Comparison of ENCODE assay signal across 8 cellular contexts in the genomic region with DNA sequence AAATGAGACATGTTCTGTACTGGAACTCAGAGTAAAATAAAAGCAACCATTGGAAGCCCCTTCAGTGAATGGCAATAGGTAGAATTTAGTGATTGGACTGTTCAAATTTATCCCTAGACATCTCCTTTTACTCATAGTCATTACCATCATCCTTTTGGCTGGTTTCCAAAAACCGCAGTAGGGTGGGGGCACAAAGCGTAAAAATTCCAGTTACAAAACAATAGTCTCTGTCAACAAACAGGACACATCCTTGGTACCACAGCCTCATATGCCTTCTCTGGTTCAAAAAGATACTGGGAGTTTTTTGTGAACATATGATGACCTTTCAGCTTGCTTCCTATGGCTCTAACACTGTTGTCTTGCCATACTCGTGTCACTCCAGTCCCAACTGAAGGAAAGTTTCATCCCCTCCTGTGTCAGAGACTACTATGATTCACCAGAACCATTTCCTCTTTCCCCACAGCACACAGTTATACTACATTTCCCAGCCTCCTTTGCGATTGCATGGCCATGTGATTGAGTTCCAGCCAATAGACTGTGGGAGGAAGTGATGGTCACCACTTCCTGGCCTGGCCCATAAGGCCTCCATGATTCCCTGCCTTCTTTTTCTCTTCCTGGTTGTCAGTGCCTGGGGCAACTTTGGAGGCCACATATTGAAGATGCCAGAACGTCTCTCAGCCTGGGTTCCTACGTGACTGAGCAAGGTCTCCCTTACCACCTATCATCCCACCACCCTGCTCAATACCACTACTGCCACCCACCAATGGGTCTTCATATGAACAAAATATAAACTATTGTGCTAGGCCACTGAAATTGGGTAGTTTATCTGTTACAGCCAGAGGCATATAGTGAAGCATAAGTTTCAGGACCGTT.
DNase-seq lines count a peak whose midpoint lies in the region; ATAC-seq, FAIRE-seq and TF ChIP-seq lines count a peak whose summit lies in the region.

No MANE protein-coding gene starts in this region.

- no peaks in the 10 kb centered on the region for H3K36me3 Mint-ChIP-seq in chondrocyte (ENCODE audit: low read depth)

- H3K4me1 Mint-ChIP-seq in chondrocyte (ENCODE audit: low read depth) = no peaks in the 10 kb centered on the region

- no peak for FAIRE-seq in D721Med (lab: Jason Lieb, UNC)

- no peak overlapping the region for H3K4me3 Mint-ChIP-seq in chondrocyte (ENCODE audit: unreplicated experiment)

- peaks cover 6% of the 10 kb centered on the region for H3K9me3 Mint-ChIP-seq in chondrocyte (ENCODE audit: low read depth)

- peak; percentile 55 for ATAC-seq in HG03025 (IDR thresholded peaks at IDR 0.05; ENCODE audit: low FRiP score, unreplicated experiment)

- H3K4me3 ChIP-seq in fibroblast of mammary gland (ENCODE audit: control insufficient read depth, low read depth, low read length) = no peak overlapping the region

- no peak overlapping the region for H3K27ac Mint-ChIP-seq in chondrocyte (ENCODE audit: unreplicated experiment)

- peaks cover 11% of the 10 kb centered on the region for H3K27me3 Mint-ChIP-seq in chondrocyte (ENCODE audit: low read depth)

- peak; percentile 36 for DNase-seq in stimulated activated CD4-positive, alpha-beta T cell treated with anti-CD3 and anti-CD28 coated beads, Interleukin-1b, Interleukin-23, amount 100 ng/mL, for 48 hours
- no peak for DNase-seq in stimulated activated CD4-positive, alpha-beta T cell treated with anti-CD3 and anti-CD28 coated beads, Interleukin-4, amount 100 ng/mL, for 1 hour
- peak; percentile 63 for DNase-seq in NCI-H69 (lab: John Stamatoyannopoulos, UW)
- DNase-seq in fibroblast of mammary gland (ENCODE audit: low read depth) = peak; percentile 28
- DNase-seq in DMS79 (lab: John Stamatoyannopoulos, UW) = no peak
- no peak for DNase-seq in D721Med (ENCODE audit: insufficient read length, low spot score)
- no peak for DNase-seq in chondrocyte (ENCODE audit: low spot score)

- no peak for TF ChIP-seq CTCF in fibroblast of mammary gland (conservative IDR thresholded peaks at IDR 0.05; ENCODE audit: control insufficient read depth, insufficient read depth, low read depth, low read length)
- TF ChIP-seq CTCF in D721Med (IDR thresholded peaks at IDR 0.05; ENCODE audit: insufficient read depth, missing control alignments) = no peak
- TF ChIP-seq CTCF in chondrocyte (IDR thresholded peaks at IDR 0.05) = no peak

Comparison
In these comparisons a context has a peak if more than half of its experiments do, and no peak if none do; other contexts are left out.
1. DNase-seq: peak in stimulated activated CD4-positive, alpha-beta T cell treated with anti-CD3 and anti-CD28 coated beads, Interleukin-1b, Interleukin-23, amount 100 ng/mL, for 48 hours (single experiment), NCI-H69 (single experiment) and fibroblast of mammary gland (single experiment); none in stimulated activated CD4-positive, alpha-beta T cell treated with anti-CD3 and anti-CD28 coated beads, Interleukin-4, amount 100 ng/mL, for 1 hour (single experiment), DMS79 (single experiment), D721Med (single experiment) and chondrocyte (single experiment).